ENCODE assay signal across 8 cellular contexts in genomic region chr22:24247564-24248344, GRCh38. TPM values are rescaled to one million over a fixed set of nuclear protein-coding genes. Genes with fewer than 3 reads are reported as not detected.
A peak's percentile ranks its signal among the peaks of the same experiment; 100 is the strongest.
DNase-seq lines count a peak whose midpoint lies in the region; ATAC-seq and TF ChIP-seq lines count a peak whose summit lies in the region.

No MANE protein-coding gene starts in this region.

- POLR2A ChIA-PET in AG04449 (lab: Yijun Ruan, JAX) = interaction anchor here (0.7 kb wide), 1 partner anchor 39 kb away, joined by 3 read pairs; no protein-coding TSS in a partner anchor

- H3K36me3 Mint-ChIP-seq in endothelial cell (ENCODE audit: low read depth, unreplicated experiment) = no peaks in the 10 kb centered on the region
- no peaks in the 10 kb centered on the region for H3K36me3 Mint-ChIP-seq in stimulated activated effector memory CD8-positive, alpha-beta T cell treated with anti-CD3 and anti-CD28 coated beads, Interleukin-12 subunit alpha, Interleukin-12 subunit beta, amount 100 ng/mL, for 72 hours

- no peaks in the 10 kb centered on the region for H3K9me3 Mint-ChIP-seq in endothelial cell (ENCODE audit: unreplicated experiment)
- no peaks in the 10 kb centered on the region for H3K9me3 Mint-ChIP-seq in stimulated activated effector memory CD8-positive, alpha-beta T cell treated with anti-CD3 and anti-CD28 coated beads, Interleukin-12 subunit alpha, Interleukin-12 subunit beta, amount 100 ng/mL, for 72 hours

- TF ChIP-seq CTCF in AG04449 (IDR thresholded peaks at IDR 0.05; ENCODE audit: insufficient read depth, low read length, missing control alignments) (peak; percentile 96), GM12874 (IDR thresholded peaks at IDR 0.05; ENCODE audit: insufficient read depth, low read depth, low read length) (peak; percentile 85), endothelial cell (IDR thresholded peaks at IDR 0.05; ENCODE audit: unreplicated experiment) (peak; percentile 66)

- no peak overlapping the region for H3K27ac Mint-ChIP-seq in endothelial cell (ENCODE audit: unreplicated experiment)
- no peak overlapping the region for H3K27ac Mint-ChIP-seq in stimulated activated effector memory CD8-positive, alpha-beta T cell treated with anti-CD3 and anti-CD28 coated beads, Interleukin-12 subunit alpha, Interleukin-12 subunit beta, amount 100 ng/mL, for 72 hours

- peaks cover 15% of the 10 kb centered on the region for H3K4me1 Mint-ChIP-seq in endothelial cell (ENCODE audit: unreplicated experiment)
- H3K4me1 Mint-ChIP-seq in stimulated activated effector memory CD8-positive, alpha-beta T cell treated with anti-CD3 and anti-CD28 coated beads, Interleukin-12 subunit alpha, Interleukin-12 subunit beta, amount 100 ng/mL, for 72 hours = peaks cover 18% of the 10 kb centered on the region

- H3K4me3 ChIP-seq in AG04449 (ENCODE audit: low read depth, low read length) = no peak overlapping the region

- peak; percentile 71 for ATAC-seq in stimulated activated effector memory CD8-positive, alpha-beta T cell treated with anti-CD3 and anti-CD28 coated beads, Interleukin-12 subunit alpha, Interleukin-12 subunit beta, amount 100 ng/mL, for 72 hours
- no peak for ATAC-seq in GM18907 (IDR thresholded peaks at IDR 0.05; ENCODE audit: unreplicated experiment)

- H3K27me3 Mint-ChIP-seq in endothelial cell (ENCODE audit: unreplicated experiment) = peaks cover 3% of the 10 kb centered on the region

- H3K4me3 Mint-ChIP-seq in endothelial cell (ENCODE audit: unreplicated experiment) = no peak overlapping the region
- H3K4me3 Mint-ChIP-seq in stimulated activated effector memory CD8-positive, alpha-beta T cell treated with anti-CD3 and anti-CD28 coated beads, Interleukin-12 subunit alpha, Interleukin-12 subunit beta, amount 100 ng/mL, for 72 hours = no peak overlapping the region

- DNase-seq in AG04449 (ENCODE audit: low read depth, low spot score) (peak; percentile 83), NCI-H460 (ENCODE audit: extremely low read depth, low read depth) (peak; percentile 62), endothelial cell (ENCODE audit: low spot score) (peak; percentile 90), mesenteric fat pad (ENCODE audit: low spot score) (peak; percentile 95)
- DNase-seq in activated CD4-positive, alpha-beta T cell treated with anti-CD3 and anti-CD28 coated beads, Interleukin-2, amount 50 U/mL, for 4 hours = peak; percentile 31 to 32
- DNase-seq in stimulated activated effector memory CD8-positive, alpha-beta T cell treated with anti-CD3 and anti-CD28 coated beads, Interleukin-12 subunit alpha, Interleukin-12 subunit beta, amount 100 ng/mL, for 72 hours (ENCODE audit: low spot score in 2 of 2) = peak in 1 of 2 donors; percentile 71

- CTCF ChIA-PET in AG04449 (lab: Yijun Ruan, JAX) = interaction anchor here (0.6 to 4.9 kb wide), 18 partner anchors 10 to 255 kb away, joined by 3 to 102 read pairs (median 3); partner anchors contain the start of gene SUSD2

RNA-seq across cellular contexts. Expression of gene GGT5, which starts 2.9 kb away (rescaled TPM):
- total RNA-seq in NCI-H460 (2014; rRNA removed; shearing (Covaris generic)) = not detected in 2 replicates
- not detected in 2 replicates for polyA plus RNA-seq in NCI-H460 (2014; cell fraction: nucleus; rRNA removed)
- total RNA-seq in endothelial cell (ENCODE audit: unreplicated experiment) (1.6 TPM), mesenteric fat pad (45.4 TPM)

RNA-seq across cellular contexts. Expression of gene SPECC1L, which starts 22.9 kb away (rescaled TPM):
- total RNA-seq in NCI-H460 (2014; rRNA removed; shearing (Covaris generic)) = 16.3 and 18.3 TPM in 2 replicates
- polyA plus RNA-seq in NCI-H460 (2014; cell fraction: nucleus; rRNA removed) = 11.9 and 18.2 TPM in 2 replicates
- total RNA-seq in endothelial cell (ENCODE audit: unreplicated experiment) (80.6 TPM), mesenteric fat pad (69.2 TPM)

Comparison
In these comparisons a context has a peak if more than half of its experiments do, and no peak if none do; other contexts are left out.
1. RNA of gene GGT5, which starts 2.9 kb away (total RNA-seq): 45.4 TPM in mesenteric fat pad (single experiment); 1.6 TPM in endothelial cell (single experiment) and not detected in NCI-H460; every median in the first group is over 10 times any median in the second.
2. Peak in every context shown above with its lines, with median percentiles within 50 percentile points of each other: CTCF ChIP-seq.